Comparison of ENCODE assay signal across 8 cellular contexts in the genomic region with DNA sequence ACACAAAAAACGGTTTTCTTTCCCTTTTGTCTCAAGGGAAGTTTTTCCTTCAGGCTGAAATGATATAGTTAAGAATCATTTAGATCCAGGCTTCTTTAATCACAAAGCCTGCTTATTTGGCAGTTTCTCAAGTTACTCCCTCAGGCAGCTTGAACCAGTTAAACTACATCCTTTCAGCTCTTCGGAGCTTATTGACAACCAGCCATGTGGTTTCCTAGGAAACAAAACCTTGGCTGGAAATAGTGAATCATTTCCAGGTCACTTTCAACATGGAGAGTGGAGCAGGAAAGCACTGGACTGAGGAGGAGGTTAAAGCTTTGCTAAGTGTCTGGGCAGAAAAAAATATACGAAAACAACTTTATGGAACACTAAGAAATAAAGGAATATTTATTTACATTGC. TPM values are rescaled to one million over a fixed set of nuclear protein-coding genes. Genes with fewer than 3 reads are reported as not detected.
A peak's percentile ranks its signal among the peaks of the same experiment; 100 is the strongest.
DNase-seq lines count a peak whose midpoint lies in the region; ATAC-seq, FAIRE-seq and TF ChIP-seq lines count a peak whose summit lies in the region.

No MANE protein-coding gene starts in this region.

- peak overlapping the region; percentile 76 for H3K4me3 Mint-ChIP-seq in nephron progenitor cell
- H3K4me3 Mint-ChIP-seq in activated T-cell treated with anti-CD3 and anti-CD28 coated beads, Interleukin-2, amount 50 U/mL, for 4 hours: no peak overlapping the region

- peaks cover 30% of the 10 kb centered on the region for H3K36me3 Mint-ChIP-seq in nephron progenitor cell (ENCODE audit: low read depth)
- H3K36me3 Mint-ChIP-seq in activated T-cell treated with anti-CD3 and anti-CD28 coated beads, Interleukin-2, amount 50 U/mL, for 4 hours (ENCODE audit: insufficient read depth): peaks cover 18% of the 10 kb centered on the region

- FAIRE-seq in G401.6 (lab: Jason Lieb, UNC): peak; percentile 8

- H3K27ac Mint-ChIP-seq in nephron progenitor cell: peak overlapping the region; percentile 99

- no peak for TF ChIP-seq CTCF in nephron progenitor cell (IDR thresholded peaks at IDR 0.05)

- H3K4me1 Mint-ChIP-seq in nephron progenitor cell: peaks cover 42% of the 10 kb centered on the region
- H3K4me1 Mint-ChIP-seq in activated T-cell treated with anti-CD3 and anti-CD28 coated beads, Interleukin-2, amount 50 U/mL, for 4 hours (ENCODE audit: low read depth): peaks cover 12% of the 10 kb centered on the region

- H3K27me3 Mint-ChIP-seq in nephron progenitor cell (ENCODE audit: low read depth, poor library complexity): no peaks in the 10 kb centered on the region
- no peaks in the 10 kb centered on the region for H3K27me3 Mint-ChIP-seq in activated T-cell treated with anti-CD3 and anti-CD28 coated beads, Interleukin-2, amount 50 U/mL, for 4 hours (ENCODE audit: low read depth)

- H3K9me3 Mint-ChIP-seq in nephron progenitor cell: no peaks in the 10 kb centered on the region
- no peaks in the 10 kb centered on the region for H3K9me3 Mint-ChIP-seq in activated T-cell treated with anti-CD3 and anti-CD28 coated beads, Interleukin-2, amount 50 U/mL, for 4 hours

- ATAC-seq in HG02885 (IDR thresholded peaks at IDR 0.05; ENCODE audit: poor library complexity, unreplicated experiment) (no peak), HG02588 (IDR thresholded peaks at IDR 0.05; ENCODE audit: unreplicated experiment) (no peak)
- no peak for ATAC-seq in activated T-cell treated with anti-CD3 and anti-CD28 coated beads, Interleukin-2, amount 50 U/mL, for 4 hours

- DNase-seq in NCI-H1092 treated with DMSO at 0.1 percent for 48 hours (lab: John Stamatoyannopoulos, UW) (peak; percentile 90), T1000 (lab: John Stamatoyannopoulos, UW) (peak; percentile 82), fibroblast of gingiva (ENCODE audit: low read depth) (peak; percentile 98), nephron progenitor cell (peak; percentile 12)
- DNase-seq in activated T-cell treated with anti-CD3 and anti-CD28 coated beads, Interleukin-2, amount 50 U/mL, for 4 hours: no peak

RNA-seq across cellular contexts. Expression of a gene that starts 23.0 kb away (rescaled TPM):
- 1 to 10 TPM; 6.5 to 9.5 (median 7.9) TPM for total RNA-seq in activated T-cell treated with anti-CD3 and anti-CD28 coated beads, Interleukin-2, amount 50 U/mL, for 4 hours

RNA-seq across cellular contexts. Expression of a gene that starts 25.2 kb away (rescaled TPM):
- total RNA-seq in activated T-cell treated with anti-CD3 and anti-CD28 coated beads, Interleukin-2, amount 50 U/mL, for 4 hours: 10 to 100 TPM; 68.9 to 79.0 (median 76.7) TPM

RNA-seq across cellular contexts. Expression of a gene that starts 25.8 kb away (rescaled TPM):
- 100 to 1,000 TPM; 309 to 370 (median 332) TPM for total RNA-seq in activated T-cell treated with anti-CD3 and anti-CD28 coated beads, Interleukin-2, amount 50 U/mL, for 4 hours

RNA-seq across cellular contexts. Expression of a gene that starts 57.2 kb away (rescaled TPM):
- 100 to 1,000 TPM; 206 to 227 (median 213) TPM for total RNA-seq in activated T-cell treated with anti-CD3 and anti-CD28 coated beads, Interleukin-2, amount 50 U/mL, for 4 hours
